ENCODE assay signal across 20 cellular contexts in genomic region chr14:70635971-70636595, GRCh38. TPM values are rescaled to one million over a fixed set of nuclear protein-coding genes. Genes with fewer than 3 reads are reported as not detected.
DNase-seq lines count a peak whose midpoint lies in the region; FAIRE-seq and TF ChIP-seq lines count a peak whose summit lies in the region.
"Had no signal": no experiment of that assay in that cellular context is flagged by ENCODE, and none has a peak within 500 bp of the region (broad histone marks: within the 10 kb centered on the region; RNA-seq: fewer than 3 reads in every experiment).

No MANE protein-coding gene starts in this region.

- peak overlapping the region; percentile 9 for H3K4me3 Mint-ChIP-seq in neural crest cell
- H3K4me3 Mint-ChIP-seq in activated T-helper 2 cell treated with anti-CD3 and anti-CD28 coated beads, Interferon-gamma antibody, Interleukin-2, Interleukin-4, amounts not matched to agents 10 μg/mL and 5 μg/mL and 100 μg/mL, durations not matched to agents 14 hours and 24 hours and 36 hours (ENCODE audit: low read depth): no peak overlapping the region
- H3K4me3 Mint-ChIP-seq: activated CD4-positive, alpha-beta T cell treated with anti-CD3 and anti-CD28 coated beads, Interleukin-2, amount 10 ng/mL, durations not matched to agents 24 days and 14 days; H9 had no signal

- intact Hi-C loops in activated T-helper 2 cell treated with anti-CD3 and anti-CD28 coated beads, Interferon-gamma antibody, Interleukin-2, Interleukin-4, amounts not matched to agents 10 μg/mL and 5 μg/mL and 100 μg/mL, durations not matched to agents 14 hours and 24 hours and 36 hours (cut with micrococcal nuclease): no loop called here

- H3K36me3 Mint-ChIP-seq in neural crest cell (ENCODE audit: low read depth): no peaks in the 10 kb centered on the region
- H3K36me3 Mint-ChIP-seq in activated T-helper 2 cell treated with anti-CD3 and anti-CD28 coated beads, Interferon-gamma antibody, Interleukin-2, Interleukin-4, amounts not matched to agents 10 μg/mL and 5 μg/mL and 100 μg/mL, durations not matched to agents 14 hours and 24 hours and 36 hours (ENCODE audit: low read depth): no peaks in the 10 kb centered on the region

- peaks cover 2% of the 10 kb centered on the region for H3K4me1 Mint-ChIP-seq in neural crest cell
- peaks cover 19% of the 10 kb centered on the region for H3K4me1 Mint-ChIP-seq in activated T-helper 2 cell treated with anti-CD3 and anti-CD28 coated beads, Interferon-gamma antibody, Interleukin-2, Interleukin-4, amounts not matched to agents 10 μg/mL and 5 μg/mL and 100 μg/mL, durations not matched to agents 14 hours and 24 hours and 36 hours (ENCODE audit: low read depth)

- no peaks in the 10 kb centered on the region for H3K9me3 Mint-ChIP-seq in neural crest cell
- no peaks in the 10 kb centered on the region for H3K9me3 Mint-ChIP-seq in activated T-helper 2 cell treated with anti-CD3 and anti-CD28 coated beads, Interferon-gamma antibody, Interleukin-2, Interleukin-4, amounts not matched to agents 10 μg/mL and 5 μg/mL and 100 μg/mL, durations not matched to agents 14 hours and 24 hours and 36 hours
- H3K9me3 Mint-ChIP-seq: activated CD4-positive, alpha-beta T cell treated with anti-CD3 and anti-CD28 coated beads, Interleukin-2, amount 10 ng/mL, durations not matched to agents 24 days and 14 days had no signal

- FAIRE-seq in bronchial epithelial cell (lab: Jason Lieb, UNC): no peak
- FAIRE-seq: GM18507 had no signal

- peaks cover 2% of the 10 kb centered on the region for H3K27me3 ChIP-seq in bronchial epithelial cell (ENCODE audit: control insufficient read depth, insufficient read depth, low read length)

- no peak overlapping the region for H3K4me3 ChIP-seq in bronchial epithelial cell (ENCODE audit: low read depth, low read length)
- H3K4me3 ChIP-seq: gastroesophageal sphincter had no signal

- TF ChIP-seq CTCF in bronchial epithelial cell (IDR thresholded peaks at IDR 0.05; ENCODE audit: insufficient read depth, low read length, severe bottlenecking) (no peak), neural crest cell (conservative IDR thresholded peaks at IDR 0.05) (no peak)

- no peaks in the 10 kb centered on the region for H3K36me3 ChIP-seq in bronchial epithelial cell (ENCODE audit: control insufficient read depth, insufficient read depth, low read length)
- H3K36me3 ChIP-seq: gastroesophageal sphincter had no signal

- no peak overlapping the region for H3K27ac Mint-ChIP-seq in neural crest cell (ENCODE audit: unreplicated experiment)
- no peak overlapping the region for H3K27ac Mint-ChIP-seq in activated T-helper 2 cell treated with anti-CD3 and anti-CD28 coated beads, Interferon-gamma antibody, Interleukin-2, Interleukin-4, amounts not matched to agents 10 μg/mL and 5 μg/mL and 100 μg/mL, durations not matched to agents 14 hours and 24 hours and 36 hours
- H3K27ac Mint-ChIP-seq: activated CD4-positive, alpha-beta T cell treated with anti-CD3 and anti-CD28 coated beads, Interleukin-2, amount 10 ng/mL, durations not matched to agents 24 days and 14 days; H9 had no signal

- DNase-seq in DMS53 treated with DMSO at 0.1 percent for 48 hours (lab: John Stamatoyannopoulos, UW; ENCODE audit: unreplicated experiment) (peak; percentile 30), LoVo (ENCODE audit: low spot score) (peak; percentile 70), bronchial epithelial cell (ENCODE audit: low read depth) (peak; percentile 89), neural crest cell (ENCODE audit: low read depth, low spot score) (no peak), G401 (ENCODE audit: low spot score) (no peak), inferior parietal cortex (ENCODE audit: extremely low spot score) (no peak)
- DNase-seq in activated T-helper 2 cell treated with anti-CD3 and anti-CD28 coated beads, Interferon-gamma antibody, Interleukin-2, Interleukin-4, amounts not matched to agents 10 μg/mL and 5 μg/mL and 100 μg/mL, durations not matched to agents 14 hours and 24 hours and 36 hours (ENCODE audit: low spot score): no peak
- DNase-seq: activated CD4-positive, alpha-beta T cell treated with anti-CD3 and anti-CD28 coated beads, Interleukin-2, amount 10 ng/mL, durations not matched to agents 24 days and 14 days; anterior cingulate cortex; DMS153; H9; NCI-H1436; NCI-H2171 treated with DMSO at 0.1 percent for 48 hours; NCI-H82; posterior cingulate gyrus; stimulated activated CD4-positive, alpha-beta T cell treated with anti-CD3 and anti-CD28 coated beads, Interleukin-4, amount 100 ng/mL, for 4 hours; stimulated activated CD8-positive, alpha-beta memory T cell treated with anti-CD3 and anti-CD28 coated beads, Interleukin-4, amount 100 ng/mL, for 48 hours had no signal

- in situ Hi-C loops in G401 (cut with HindIII; ENCODE audit: low sequenced_read_pairs): no loop called here

- H3K27me3 Mint-ChIP-seq in neural crest cell (ENCODE audit: low read depth): peaks cover 67% of the 10 kb centered on the region
- peaks cover 9% of the 10 kb centered on the region for H3K27me3 Mint-ChIP-seq in activated T-helper 2 cell treated with anti-CD3 and anti-CD28 coated beads, Interferon-gamma antibody, Interleukin-2, Interleukin-4, amounts not matched to agents 10 μg/mL and 5 μg/mL and 100 μg/mL, durations not matched to agents 14 hours and 24 hours and 36 hours (ENCODE audit: low read depth)

RNA-seq across cellular contexts. Expression of gene TTC9, which starts 5.6 kb away (rescaled TPM):
- total RNA-seq in bronchial epithelial cell (5.3 and 9.7 TPM in 2 replicates), neural crest cell (3.7 and 4.2 TPM in 2 replicates)
- total RNA-seq in activated T-helper 2 cell treated with anti-CD3 and anti-CD28 coated beads, Interferon-gamma antibody, Interleukin-2, Interleukin-4, amounts not matched to agents 10 μg/mL and 5 μg/mL and 100 μg/mL, durations not matched to agents 14 hours and 24 hours and 36 hours: 6.1 and 6.6 TPM in 2 replicates
- total RNA-seq in G401 (2014; rRNA removed; shearing (Covaris generic)): not detected in 2 replicates
- total RNA-seq: RPMI7951 had no signal

RNA-seq across cellular contexts. Expression of gene MED6, which starts 35.6 kb away (rescaled TPM):
- total RNA-seq in bronchial epithelial cell (31.6 and 33.4 TPM in 2 replicates), neural crest cell (50.9 and 52.3 TPM in 2 replicates)
- 52.2 and 58.2 TPM in 2 replicates for total RNA-seq in activated T-helper 2 cell treated with anti-CD3 and anti-CD28 coated beads, Interferon-gamma antibody, Interleukin-2, Interleukin-4, amounts not matched to agents 10 μg/mL and 5 μg/mL and 100 μg/mL, durations not matched to agents 14 hours and 24 hours and 36 hours
- total RNA-seq in G401 (2014; rRNA removed; shearing (Covaris generic)): 41.0 and 71.7 TPM in 2 replicates

Comparison
In these comparisons a context has a peak if more than half of its experiments do, and no peak if none do; other contexts are left out.
1. DNase-seq: peak in DMS53 treated with DMSO at 0.1 percent for 48 hours (single experiment), LoVo (single experiment) and bronchial epithelial cell (single experiment); none in neural crest cell (single experiment), activated T-helper 2 cell treated with anti-CD3 and anti-CD28 coated beads, Interferon-gamma antibody, Interleukin-2, Interleukin-4, amounts not matched to agents 10 μg/mL and 5 μg/mL and 100 μg/mL, durations not matched to agents 14 hours and 24 hours and 36 hours (single experiment), G401 (single experiment) and inferior parietal cortex (single experiment).